In genomic region chr4:72022553-72022952, GRCh38 we compare ENCODE assay signal across 23 cellular contexts. TPM values are rescaled to one million over a fixed set of nuclear protein-coding genes. Genes with fewer than 3 reads are reported as not detected.
DNase-seq lines count a peak whose midpoint lies in the region; ATAC-seq, FAIRE-seq and TF ChIP-seq lines count a peak whose summit lies in the region.
"Had no signal": no experiment of that assay in that cellular context is flagged by ENCODE, and none has a peak within 500 bp of the region (broad histone marks: within the 10 kb centered on the region; RNA-seq: fewer than 3 reads in every experiment).

No MANE protein-coding gene starts in this region.

- FAIRE-seq in K562 (lab: Jason Lieb, UNC) = no peak
- FAIRE-seq: A549, D721Med, HepG2, HTR-8/SVneo had no signal

- no peak for TF ChIP-seq RAD21 in K562 (CRISPR knock-in tag; conservative IDR thresholded peaks at IDR 0.05 in 1 of 2, IDR thresholded peaks at IDR 0.05 in 1 of 2)

- H3K9me3 Mint-ChIP-seq in effector memory CD8-positive, alpha-beta T cell = peaks cover 5 to 7% of the 10 kb centered on the region in 2 donors
- H3K9me3 Mint-ChIP-seq: CD8-positive, alpha-beta T cell; GM23338 had no signal

- TF ChIP-seq EP300 in K562 (IDR thresholded peaks at IDR 0.05; ENCODE audit: low read length) = no peak

- H3K4me1 Mint-ChIP-seq in effector memory CD8-positive, alpha-beta T cell (ENCODE audit: low read depth in 2 of 2) = no peaks in the 10 kb centered on the region
- H3K4me1 Mint-ChIP-seq: CD14-positive monocyte, GM23338 had no signal

- BruUV-seq in K562 (replicated peaks; lab: Mats Ljungman, UMichigan) = no TSS peak

- peak; percentile 79 for ATAC-seq in GM18511 (IDR thresholded peaks at IDR 0.05; ENCODE audit: unreplicated experiment)
- ATAC-seq in GM19351 (IDR thresholded peaks at IDR 0.05; ENCODE audit: unreplicated experiment) = peak; percentile 52
- ATAC-seq in HG03342 (IDR thresholded peaks at IDR 0.05; ENCODE audit: unreplicated experiment) = peak; percentile 44
- no peak for ATAC-seq in K562
- ATAC-seq in GM19452 (IDR thresholded peaks at IDR 0.05; ENCODE audit: unreplicated experiment) = no peak
- ATAC-seq in effector memory CD8-positive, alpha-beta T cell (replicated peaks) = no peak
- ATAC-seq: A549; CD8-positive, alpha-beta T cell; GM23338; HepG2 had no signal

- in situ Hi-C loops in K562 (cut with MboI) = no loop called here

- H3K4me2 ChIP-seq in K562 (ENCODE audit: insufficient read depth, low read length) = no peak overlapping the region
- H3K4me2 ChIP-seq: A549, GM23338 had no signal

- no peak for TF ChIP-seq CTCF in K562 (IDR thresholded peaks at IDR 0.05 in 2 of 3, conservative IDR thresholded peaks at IDR 0.05 in 1 of 3; ENCODE audit: insufficient read depth in 2 of 3, low read depth in 1 of 3, low read length in 3 of 3)

- no peaks in the 10 kb centered on the region for H3K9me1 ChIP-seq in K562 (ENCODE audit: control insufficient read depth, insufficient read depth, low read length)

- no peaks in the 10 kb centered on the region for H3K9me3 ChIP-seq in K562 (replicated peaks; ENCODE audit: control insufficient read depth, insufficient read depth, low read depth, low read length)
- H3K9me3 ChIP-seq: A549, BE2C had no signal

- no peak overlapping the region for H2AFZ ChIP-seq in K562 (ENCODE audit: low read depth, low read length)
- H2AFZ ChIP-seq: GM23338 had no signal

- H3K36me3 Mint-ChIP-seq in effector memory CD8-positive, alpha-beta T cell (ENCODE audit: insufficient read depth) = no peaks in the 10 kb centered on the region
- H3K36me3 Mint-ChIP-seq: CD14-positive monocyte; CD8-positive, alpha-beta T cell had no signal

- H4K20me1 ChIP-seq in K562 (replicated peaks; ENCODE audit: control insufficient read depth, insufficient read depth, low read length) = no peaks in the 10 kb centered on the region

- no peak overlapping the region for H3K27ac ChIP-seq in K562 (ENCODE audit: extremely low read depth, low read depth, low read length)
- H3K27ac ChIP-seq: A549 had no signal

- H3K27ac Mint-ChIP-seq in effector memory CD8-positive, alpha-beta T cell = no peak overlapping the region
- H3K27ac Mint-ChIP-seq: CD14-positive monocyte; CD8-positive, alpha-beta T cell; GM23338 had no signal

- POLR2A ChIA-PET in K562 (lab: Yijun Ruan, JAX) = no interaction called here

- intact Hi-C loops in K562 (cut with micrococcal nuclease) = no loop called here

- no peak overlapping the region for H3K4me3 ChIP-seq in K562
- H3K4me3 ChIP-seq: A549, GM23338 had no signal

- no peaks in the 10 kb centered on the region for H3K27me3 Mint-ChIP-seq in effector memory CD8-positive, alpha-beta T cell

- H3K9ac ChIP-seq in K562 (ENCODE audit: insufficient read depth in 1 of 2, low read depth in 2 of 2, low read length in 2 of 2) = no peak overlapping the region

- no peaks in the 10 kb centered on the region for H3K36me3 ChIP-seq in K562 (ENCODE audit: control insufficient read depth, insufficient read depth, low read length)
- H3K36me3 ChIP-seq: BE2C had no signal

- CTCF ChIA-PET in K562 (lab: Yijun Ruan, JAX; ENCODE audit: low intra/inter-chr PET ratio) = no interaction called here

- no peak for TF ChIP-seq POLR2A in K562 (conservative IDR thresholded peaks at IDR 0.05)

- H3K79me2 ChIP-seq in K562 (ENCODE audit: control insufficient read depth, insufficient read depth, low read length) = no peaks in the 10 kb centered on the region

- H3K4me1 ChIP-seq in K562 (replicated peaks in 1 of 2; ENCODE audit: control insufficient read depth in 2 of 2, insufficient read depth in 2 of 2, low read length in 2 of 2) = no peaks in the 10 kb centered on the region
- H3K4me1 ChIP-seq: A549, BE2C had no signal

- no peak for DNase-seq in K562 (ENCODE audit: extremely low read depth in 1 of 4, low spot score in 3 of 4)
- no peak for DNase-seq in activated CD4-positive, alpha-beta T cell treated with anti-CD3 and anti-CD28 coated beads for 4 hours
- no peak for DNase-seq in effector memory CD8-positive, alpha-beta T cell
- DNase-seq in NCI-H2029 (lab: John Stamatoyannopoulos, UW) = no peak
- DNase-seq: BE2C; CD8-positive, alpha-beta T cell; COR-L47; DMS153; DND-41; GDM1; H7; Karpas-422 had no signal

- H3K4me3 Mint-ChIP-seq in effector memory CD8-positive, alpha-beta T cell = no peak overlapping the region
- H3K4me3 Mint-ChIP-seq: CD14-positive monocyte; CD8-positive, alpha-beta T cell; GM23338 had no signal

- WGBS in K562 (ENCODE audit: insufficient coverage, low coverage, missing lambda C conversion rate) = 0% methylated on average over 1 of the region's 1 CpG

- H3K27me3 ChIP-seq in K562 (ENCODE audit: control insufficient read depth in 2 of 2, insufficient read depth in 2 of 2, low read length in 2 of 2) = no peaks in the 10 kb centered on the region
- H3K27me3 ChIP-seq: BE2C had no signal

TF ChIP-seq in K562, 482 proteins besides CTCF, POLR2A, EP300 and RAD21 (continues in another document):
- TF ChIP-seq TCF7L2 (IDR thresholded peaks at IDR 0.05; ENCODE audit: low read depth, low read length) = no peak
- no peak for TF ChIP-seq SMAD3 (CRISPR knock-in tag; conservative IDR thresholded peaks at IDR 0.05)
- TF ChIP-seq SPI1 (IDR thresholded peaks at IDR 0.05; ENCODE audit: borderline replicate concordance, low read depth, low read length) = peak; percentile 77

RNA-seq across cellular contexts. Expression of gene NPFFR2, which starts 9.2 kb away (rescaled TPM):
- total RNA-seq in K562 (2011; cell fraction: chromatin; rRNA removed; ENCODE audit: low replicate concordance) = 0.25 and 0.37 TPM in 2 replicates
- 0.33 and 0.53 TPM in 2 replicates for total RNA-seq in K562 (2011; cell fraction: nucleolus; rRNA removed)
- 0.38 and 0.88 TPM in 2 replicates for total RNA-seq in K562 (2011; cell fraction: nucleoplasm; rRNA removed)
- total RNA-seq in K562 (2014; rRNA removed) (0.37 and 0.45 TPM in 2 replicates), K562 (2014; rRNA removed; fragmentation: Illumina TruSeq; extraction: Trizol) (0.41 and 0.62 TPM in 2 replicates), K562 (2015; rRNA removed; fragmentation: Illumina TruSeq; extraction: Trizol) (0.64 and 0.98 TPM in 2 replicates), K562 (2021) (0.27 and 0.38 TPM in 2 replicates)
- polyA plus RNA-seq in K562 (2011; rRNA removed) (0.15 TPM in 1 of 2 replicates, not detected in the other), K562 (2014; fragmentation: Illumina TruSeq; extraction: Trizol) (0.64 and 0.94 TPM in 2 replicates), K562 (2014; fragmentation: Nextera tagmentation; extraction: Ambion mirVana) (under 1 TPM; 0.48 to 0.70 TPM), K562 (2014; rRNA removed) (0.15 and 0.16 TPM in 2 replicates)
- 0.18 TPM in 1 of 2 replicates, not detected in the other for polyA plus RNA-seq in K562 (2011; cell fraction: cytosol; rRNA removed)
- polyA plus RNA-seq in K562 (2011; cell fraction: nucleus; rRNA removed) = not detected in 2 replicates
- 0.61 and 0.65 TPM in 2 replicates for polyA plus RNA-seq in K562 (2012)
- polyA minus RNA-seq in K562 (2011; rRNA and poly(A)+ RNA removed) = 0.25 TPM in 1 of 2 replicates, not detected in the other
- not detected in 2 replicates for polyA minus RNA-seq in K562 (2011; cell fraction: cytosol; rRNA and poly(A)+ RNA removed)
- 0.13 TPM in 1 of 2 replicates, not detected in the other for polyA minus RNA-seq in K562 (2011; cell fraction: nucleus; rRNA and poly(A)+ RNA removed)
- total RNA-seq: CD8-positive, alpha-beta T cell; HepG2 had no signal
- polyA plus RNA-seq: A549, AG04450, CD14-positive monocyte, HepG2 had no signal

Comparison
In these comparisons a context has a peak if more than half of its experiments do, and no peak if none do; other contexts are left out.
1. ATAC-seq: peak in GM18511 (single experiment), GM19351 (single experiment) and HG03342 (single experiment); none in K562 (single experiment), GM19452 (single experiment) and effector memory CD8-positive, alpha-beta T cell (single experiment).